In the genomic region with DNA sequence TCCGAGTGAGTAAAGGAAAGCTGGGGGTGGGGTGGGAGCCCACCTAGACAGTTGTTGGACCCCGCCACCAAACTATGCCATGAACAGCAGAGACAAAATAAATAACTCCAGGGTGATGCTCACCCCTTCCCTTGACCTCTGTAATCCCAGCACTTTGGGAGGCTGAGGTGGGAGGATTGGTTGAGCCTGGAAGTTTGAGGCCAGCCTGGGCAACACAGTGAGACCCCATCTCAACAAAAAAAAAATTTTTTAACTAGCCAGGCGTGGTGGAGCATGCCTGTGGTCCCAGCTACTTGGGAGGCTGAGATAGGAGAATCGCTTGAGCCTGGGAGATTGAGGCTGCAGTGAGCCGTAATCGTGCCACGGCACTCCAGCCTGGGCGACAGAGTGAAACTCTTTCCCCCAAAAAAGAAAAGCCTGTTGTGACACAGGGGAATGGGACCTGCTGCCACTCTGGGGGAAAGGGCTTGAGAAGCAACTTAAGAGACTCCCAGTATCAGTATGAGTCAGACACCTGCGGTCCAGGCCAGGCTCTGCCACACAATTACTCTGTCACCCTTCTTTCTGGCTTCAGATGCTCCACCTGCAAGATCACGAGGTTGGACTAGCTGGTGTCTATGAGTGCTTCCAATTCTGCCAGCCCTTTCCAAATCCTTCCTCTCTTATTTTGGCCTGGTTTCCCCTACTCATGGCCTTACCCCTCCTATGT, we compare ENCODE assay signal across 11 cellular contexts. TPM values are rescaled to one million over a fixed set of nuclear protein-coding genes. Genes with fewer than 3 reads are reported as not detected.
DNase-seq lines count a peak whose midpoint lies in the region; ATAC-seq and TF ChIP-seq lines count a peak whose summit lies in the region.
"Had no signal": no experiment of that assay in that cellular context is flagged by ENCODE, and none has a peak within 500 bp of the region (broad histone marks: within the 10 kb centered on the region; RNA-seq: fewer than 3 reads in every experiment).

No MANE protein-coding gene starts in this region.

- no peak for TF ChIP-seq POLR2A in ovary (IDR thresholded peaks at IDR 0.05)

- H3K27me3 ChIP-seq in ascending aorta (no peaks in the 10 kb centered on the region), ovary (no peaks in the 10 kb centered on the region)
- H3K27me3 ChIP-seq: BLaER1 had no signal

- TF ChIP-seq CTCF in ascending aorta (IDR thresholded peaks at IDR 0.05) (no peak), ovary (IDR thresholded peaks at IDR 0.05) (no peak)

- peaks cover 17 to 42% of the 10 kb centered on the region in 2 donors for H3K4me1 ChIP-seq in ascending aorta
- H3K4me1 ChIP-seq in ovary (ENCODE audit: insufficient read depth) = peaks cover 13% of the 10 kb centered on the region

- no peak for TF ChIP-seq EP300 in ovary (IDR thresholded peaks at IDR 0.05)

- H3K36me3 ChIP-seq in ascending aorta (peaks cover 13 to 19% of the 10 kb centered on the region in 2 donors), ovary (no peaks in the 10 kb centered on the region)
- H3K36me3 ChIP-seq: BLaER1 had no signal

- H3K4me3 ChIP-seq in ascending aorta (no peak overlapping the region), ovary (no peak overlapping the region)
- H3K4me3 ChIP-seq: BLaER1 had no signal

- DNase-seq in A172 (ENCODE audit: low spot score) (peak; percentile 89), GM19238 (ENCODE audit: insufficient read length, low spot score) (peak; percentile 79), ascending aorta (ENCODE audit: low spot score in 2 of 2) (no peak), epidermal melanocyte (ENCODE audit: insufficient read length, low spot score) (no peak), ovary (no peak), NCI-H146 (lab: John Stamatoyannopoulos, UW) (no peak), DMS153 treated with DMSO at 0.1 percent for 48 hours (lab: John Stamatoyannopoulos, UW; ENCODE audit: unreplicated experiment) (no peak)
- DNase-seq: hypothalamus, NCI-H1092 treated with DMSO at 0.1 percent for 48 hours had no signal

- peak; percentile 64 for ATAC-seq in HG03342 (IDR thresholded peaks at IDR 0.05; ENCODE audit: unreplicated experiment)

- WGBS in ovary, 3 donors = 91 to 96% (median 94%) methylated on average over 10 of the region's 10 CpGs

- H3K9me3 ChIP-seq in ascending aorta (no peaks in the 10 kb centered on the region), ovary (no peaks in the 10 kb centered on the region)
- H3K9me3 ChIP-seq: BLaER1 had no signal

- H3K27ac ChIP-seq in ascending aorta (peak overlapping the region; percentile 97 to 99), ovary (no peak overlapping the region)
- H3K27ac ChIP-seq: BLaER1 had no signal

- intact Hi-C loops in ascending aorta (cut with DNase I) = no loop called here
- intact Hi-C loops in ovary (cut with DNase I) = loop anchor here in 1 of 4 donors (10.0 kb wide), 1 partner anchor 104 kb away; a partner anchor contains a TSS

RNA-seq across cellular contexts. Expression of a gene that starts 5.0 kb away (rescaled TPM):
- total RNA-seq in A172 (2014; rRNA removed; shearing (Covaris generic)) = 0.22 and 9.3 TPM in 2 replicates
- total RNA-seq in ascending aorta = 78.5 TPM
- total RNA-seq in ovary = 1 to 10 TPM in 5 of 7 donors, under 1 TPM in 2; 0.48 to 3.4 (median 1.2) TPM
- polyA plus RNA-seq in ovary = 1 to 10 TPM; 2.2 to 3.4 TPM

RNA-seq across cellular contexts. Expression of a gene that starts 20.3 kb away (rescaled TPM):
- total RNA-seq in A172 (2014; rRNA removed; shearing (Covaris generic)) = 19.1 and 35.5 TPM in 2 replicates
- total RNA-seq in ascending aorta = 63.5 TPM
- 100 to 1,000 TPM in 1 of 7 donors, 10 to 100 TPM in 6; 14.8 to 109 (median 75.4) TPM for total RNA-seq in ovary
- polyA plus RNA-seq in ovary = 10 to 100 TPM; 17.8 to 33.0 TPM

RNA-seq across cellular contexts. Expression of a gene that starts 30.6 kb away (rescaled TPM):
- total RNA-seq in A172 (2014; rRNA removed; shearing (Covaris generic)) = 6.2 and 15.7 TPM in 2 replicates
- total RNA-seq in ascending aorta (547 TPM), ovary (1,000 to 10,000 TPM in 1 of 7 donors, 100 to 1,000 TPM in 5, 10 to 100 TPM in 1; 71.2 to 1,087 (median 550) TPM)
- polyA plus RNA-seq in ovary = 100 to 1,000 TPM; 260 to 321 TPM

RNA-seq across cellular contexts. Expression of a gene that starts 40.9 kb away (rescaled TPM):
- 0.50 and 0.62 TPM in 2 replicates for total RNA-seq in A172 (2014; rRNA removed; shearing (Covaris generic))
- total RNA-seq in ascending aorta (3.2 TPM), ovary (1 to 10 TPM in 5 of 7 donors, under 1 TPM in 2; 0.36 to 4.9 (median 1.7) TPM)
- polyA plus RNA-seq in ovary = 1 to 10 TPM in 1 of 2 donors, under 1 TPM in 1; 0.77 to 2.2 TPM

Comparison
In these comparisons a context has a peak if more than half of its experiments do, and no peak if none do; other contexts are left out.
1. DNase-seq: peak in A172 (single experiment) and GM19238 (single experiment); none in ascending aorta (0 of 2), epidermal melanocyte (single experiment), ovary (0 of 5), NCI-H146 (single experiment) and DMS153 treated with DMSO at 0.1 percent for 48 hours (single experiment).
2. H3K27ac ChIP-seq: peak in ascending aorta (2 of 2); none in ovary (0 of 2).